In genomic region chr1:59126361-59126760, GRCh38 we compare ENCODE assay signal across 21 cellular contexts.
DNase-seq lines count a peak whose midpoint lies in the region; ATAC-seq and TF ChIP-seq lines count a peak whose summit lies in the region.
"Had no signal": no experiment of that assay in that cellular context is flagged by ENCODE, and none has a peak within 500 bp of the region (broad histone marks: within the 10 kb centered on the region; RNA-seq: fewer than 3 reads in every experiment).

No MANE protein-coding gene starts in this region.

- H3K27me3 Mint-ChIP-seq in nephron progenitor cell (ENCODE audit: low read depth, poor library complexity): peaks cover 4% of the 10 kb centered on the region

- no peak for ATAC-seq in GM18519 (IDR thresholded peaks at IDR 0.05; ENCODE audit: low FRiP score, unreplicated experiment)
- ATAC-seq: A549, Right ventricle myocardium inferior had no signal

- in situ Hi-C loops in astrocyte of the spinal cord (cut with HindIII; ENCODE audit: low sequenced_read_pairs): no loop called here

- H3K4me1 ChIP-seq in HEK293 (ENCODE audit: control insufficient read depth, insufficient read depth, low read length): no peaks in the 10 kb centered on the region
- H3K4me1 ChIP-seq: BLaER1 had no signal

- H3K4me3 ChIP-seq in HEK293 (ENCODE audit: low read depth, low read length) (no peak overlapping the region), astrocyte of the spinal cord (ENCODE audit: low read depth, low read length) (no peak overlapping the region)
- H3K4me3 ChIP-seq: A549, BLaER1, SK-N-MC had no signal

- H3K9me3 ChIP-seq in HEK293 (ENCODE audit: control insufficient read depth, insufficient read depth, low read depth, low read length): no peaks in the 10 kb centered on the region
- H3K9me3 ChIP-seq: A549, BLaER1 had no signal

- no peak overlapping the region for H3K27ac ChIP-seq in HEK293 (ENCODE audit: extremely low read depth, low read depth, low read length)
- H3K27ac ChIP-seq: A549, BLaER1, SK-N-MC had no signal

- H3K4me1 Mint-ChIP-seq in nephron progenitor cell: no peaks in the 10 kb centered on the region

- TF ChIP-seq CTCF in HEK293 (tag by site-specific recombination; IDR thresholded peaks at IDR 0.05): no peak
- TF ChIP-seq CTCF in astrocyte of the spinal cord (IDR thresholded peaks at IDR 0.05; ENCODE audit: low read depth, low read length): no peak
- TF ChIP-seq CTCF in nephron progenitor cell (IDR thresholded peaks at IDR 0.05): no peak

- H3K27ac Mint-ChIP-seq in nephron progenitor cell: no peak overlapping the region

- H3K9me3 Mint-ChIP-seq in nephron progenitor cell: peaks cover 17% of the 10 kb centered on the region

- DNase-seq in EL (peak; percentile 30), astrocyte of the spinal cord (ENCODE audit: low read depth, low spot score) (peak; percentile 53), iris pigment epithelial cell (ENCODE audit: low read depth) (peak; percentile 52), nephron progenitor cell (no peak), cerebellar nuclear complex (lab: John Stamatoyannopoulos, UW) (no peak)
- DNase-seq: DMS79, GOT3, KG1, MV-4-11, NCI-H1417, NCI-H187, NCI-H2107, NCI-H2227 treated with DMSO at 0.1 percent for 48 hours, NCI-H510A treated with DMSO at 0.1 percent for 48 hours, NCI-H774 had no signal

- POLR2A ChIA-PET in HEK293 (lab: Yijun Ruan, JAX): no interaction called here

- no peaks in the 10 kb centered on the region for H3K36me3 Mint-ChIP-seq in nephron progenitor cell (ENCODE audit: low read depth)

- no peaks in the 10 kb centered on the region for H3K36me3 ChIP-seq in HEK293 (ENCODE audit: control insufficient read depth in 2 of 2, insufficient read depth in 1 of 2, low read length in 2 of 2)
- H3K36me3 ChIP-seq: BLaER1 had no signal

- H3K4me3 Mint-ChIP-seq in nephron progenitor cell: no peak overlapping the region

- CTCF ChIA-PET in HEK293 (lab: Yijun Ruan, JAX): interaction anchor here (0.6 kb wide), 1 partner anchor 10 kb away, joined by 5 read pairs; no protein-coding TSS in a partner anchor

TF ChIP-seq in HEK293, 187 proteins besides CTCF, POLR2A, EP300 and RAD21:
- TF ChIP-seq GLIS2 (tag by site-specific recombination; IDR thresholded peaks at IDR 0.05) (no peak), ZNF623 (tag by site-specific recombination; IDR thresholded peaks at IDR 0.05) (peak; percentile 36)
TF ChIP-seq in HEK293: peak in this region for 1.

Comparison
In these comparisons a context has a peak if more than half of its experiments do, and no peak if none do; other contexts are left out.
1. DNase-seq: peak in EL (single experiment), astrocyte of the spinal cord (single experiment) and iris pigment epithelial cell (single experiment); none in nephron progenitor cell (single experiment) and cerebellar nuclear complex (0 of 2).